In the genomic region with DNA sequence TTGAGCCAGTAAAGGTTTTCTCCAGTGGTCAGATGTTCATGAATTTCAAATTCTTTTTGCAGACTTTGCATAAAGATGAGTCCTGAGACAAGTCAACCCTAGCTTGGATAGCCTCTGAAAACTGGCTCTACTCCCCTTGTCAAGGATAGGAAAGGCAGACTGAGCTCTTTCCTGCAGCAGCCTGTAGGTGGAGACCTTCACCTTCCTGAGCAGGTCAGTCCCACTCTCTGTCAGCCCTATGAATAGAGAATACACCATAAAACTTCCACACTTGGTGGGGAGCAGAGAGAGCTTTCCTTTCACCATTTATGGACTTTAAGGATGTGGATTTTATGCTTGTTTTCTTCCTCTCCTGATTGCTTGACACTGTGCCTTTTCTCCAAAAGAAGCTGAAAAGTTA, we compare ENCODE assay signal across 11 cellular contexts. TPM values are rescaled to one million over a fixed set of nuclear protein-coding genes. Genes with fewer than 3 reads are reported as not detected.
DNase-seq lines count a peak whose midpoint lies in the region; ATAC-seq and TF ChIP-seq lines count a peak whose summit lies in the region.
"Had no signal": no experiment of that assay in that cellular context is flagged by ENCODE, and none has a peak within 500 bp of the region (broad histone marks: within the 10 kb centered on the region; RNA-seq: fewer than 3 reads in every experiment).

No MANE protein-coding gene starts in this region.

- CTCF ChIA-PET in PC-3 (lab: Charles Lee): interaction anchor here (1.1 kb wide), 2 partner anchors 43 to 45 kb away, joined by 3 to 10 read pairs; no protein-coding TSS in a partner anchor

- H3K27me3 ChIP-seq in PC-3 (ENCODE audit: low read length) (peaks cover 6% of the 10 kb centered on the region; the same call in 1 of the 2 replicates), hepatocyte (no peaks in the 10 kb centered on the region)

- H3K27me3 Mint-ChIP-seq in natural killer cell (ENCODE audit: low read depth in 2 of 2): peaks cover 0 to 24% of the 10 kb centered on the region in 2 donors

- H3K36me3 ChIP-seq in PC-3 (ENCODE audit: low read depth, low read length) (no peaks in the 10 kb centered on the region), hepatocyte (replicated peaks; ENCODE audit: insufficient read depth, low read depth) (no peaks in the 10 kb centered on the region)

- no peak overlapping the region for H3K4me3 Mint-ChIP-seq in natural killer cell

- H3K9me2 ChIP-seq in PC-3 (replicated peaks; ENCODE audit: low read length): no peaks in the 10 kb centered on the region
- H3K9me2 ChIP-seq in hepatocyte (replicated peaks; ENCODE audit: insufficient read depth): no peaks in the 10 kb centered on the region

- no peak overlapping the region for H3K4me2 ChIP-seq in PC-3 (ENCODE audit: low read length)
- H3K4me2 ChIP-seq in hepatocyte: no peak overlapping the region

- H3K27ac Mint-ChIP-seq in natural killer cell: no peak overlapping the region

- no peaks in the 10 kb centered on the region for H3K36me3 Mint-ChIP-seq in natural killer cell

- POLR2A ChIA-PET in PC-3 (lab: Charles Lee; ENCODE audit: unreplicated experiment): no interaction called here

- no peaks in the 10 kb centered on the region for H3K4me1 Mint-ChIP-seq in natural killer cell

- ATAC-seq in PC-3: peak; percentile 56; the same call in 1 of the 2 replicates
- ATAC-seq in natural killer cell: no peak
- no peak for ATAC-seq in stimulated activated naive CD8-positive, alpha-beta T cell treated with anti-CD3 and anti-CD28 coated beads, Interleukin-15, Interleukin-2, amounts not matched to agents 100 U/mL and 50 U/mL, for 24 hours

- no peaks in the 10 kb centered on the region for H3K9me3 Mint-ChIP-seq in natural killer cell

- H4K20me1 ChIP-seq in PC-3 (ENCODE audit: low read length) (no peaks in the 10 kb centered on the region), hepatocyte (ENCODE audit: insufficient read depth, poor library complexity, severe bottlenecking) (no peaks in the 10 kb centered on the region)

- no TSS peak for BruUV-seq in PC-3 (replicated peaks; lab: Mats Ljungman, UMichigan)

- H3K9me3 ChIP-seq in PC-3 (ENCODE audit: low read length) (no peaks in the 10 kb centered on the region), hepatocyte (ENCODE audit: low read depth) (no peaks in the 10 kb centered on the region)

- H3K27ac ChIP-seq in PC-3 (ENCODE audit: low read length) (no peak overlapping the region), hepatocyte (no peak overlapping the region)
- H3K27ac ChIP-seq: skin epidermis had no signal

- H3F3A ChIP-seq in PC-3 (ENCODE audit: low read length, unreplicated experiment): no peaks in the 10 kb centered on the region

- intact Hi-C loops in PC-3 (cut with micrococcal nuclease) (no loop called here), natural killer cell (cut with micrococcal nuclease) (no loop called here)

- H3K79me2 ChIP-seq in PC-3 (ENCODE audit: low read length) (no peaks in the 10 kb centered on the region), hepatocyte (no peaks in the 10 kb centered on the region)

- no peak overlapping the region for H3K9ac ChIP-seq in PC-3 (ENCODE audit: low read length)

- H3K4me3 ChIP-seq in PC-3 (ENCODE audit: low read length): no peak overlapping the region
- no peak overlapping the region for H3K4me3 ChIP-seq in hepatocyte
- H3K4me3 ChIP-seq: skin epidermis had no signal

- H3K4me1 ChIP-seq in PC-3 (ENCODE audit: insufficient read depth, low read length): no peaks in the 10 kb centered on the region
- H3K4me1 ChIP-seq in hepatocyte (ENCODE audit: insufficient read depth): no peaks in the 10 kb centered on the region

- TF ChIP-seq CTCF in PC-3 (conservative IDR thresholded peaks at IDR 0.05; ENCODE audit: low read depth, low read length): peak; percentile 56
- peak; percentile 32 for TF ChIP-seq CTCF in hepatocyte (IDR thresholded peaks at IDR 0.05; ENCODE audit: poor library complexity)
- no peak for TF ChIP-seq CTCF in natural killer cell (IDR thresholded peaks at IDR 0.05)

- H2AFZ ChIP-seq in PC-3 (ENCODE audit: low read length) (no peak overlapping the region), hepatocyte (no peak overlapping the region)

- peak; percentile 28 for DNase-seq in COLO829 (ENCODE audit: low spot score)
- peak; percentile 4 for DNase-seq in GM19238 (ENCODE audit: insufficient read length, low spot score)
- peak; percentile 41 for DNase-seq in PC-3
- DNase-seq in hepatocyte (ENCODE audit: low spot score): peak; percentile 19
- DNase-seq in natural killer cell: no peak
- no peak for DNase-seq in cerebellar nuclear complex (lab: John Stamatoyannopoulos, UW)
- DNase-seq in HuH-7.5 (ENCODE audit: low spot score): no peak
- no peak for DNase-seq in stimulated activated naive CD8-positive, alpha-beta T cell treated with anti-CD3 and anti-CD28 coated beads, Interleukin-15, Interleukin-2, amounts not matched to agents 100 U/mL and 50 U/mL, for 24 hours
- DNase-seq: effector memory CD4-positive, alpha-beta T cell; SHP77 treated with DMSO at 0.1 percent for 48 hours had no signal

RNA-seq across cellular contexts. Expression of gene PCDH19, which starts 41.9 kb away (rescaled TPM):
- not detected in 2 replicates for total RNA-seq in PC-3 (2014; rRNA removed)
- 3.6 and 3.7 TPM in 2 replicates for total RNA-seq in hepatocyte
- polyA plus RNA-seq in hepatocyte: 0.92 and 1.8 TPM in 2 replicates
- not detected for total RNA-seq in natural killer cell

Comparison
In these comparisons a context has a peak if more than half of its experiments do, and no peak if none do; other contexts are left out.
1. DNase-seq: peak in COLO829 (single experiment), GM19238 (single experiment), PC-3 (single experiment) and hepatocyte (single experiment); none in natural killer cell (single experiment), cerebellar nuclear complex (0 of 2), HuH-7.5 (single experiment) and stimulated activated naive CD8-positive, alpha-beta T cell treated with anti-CD3 and anti-CD28 coated beads, Interleukin-15, Interleukin-2, amounts not matched to agents 100 U/mL and 50 U/mL, for 24 hours (single experiment).